32 cellular contexts compared by ENCODE assay signal in genomic region chr17:29546085-29546484, GRCh38. TPM values are rescaled to one million over a fixed set of nuclear protein-coding genes. Genes with fewer than 3 reads are reported as not detected.
DNase-seq lines count a peak whose midpoint lies in the region; ATAC-seq, FAIRE-seq and TF ChIP-seq lines count a peak whose summit lies in the region.
"Had no signal": no experiment of that assay in that cellular context is flagged by ENCODE, and none has a peak within 500 bp of the region (broad histone marks: within the 10 kb centered on the region; RNA-seq: fewer than 3 reads in every experiment).

No MANE protein-coding gene starts in this region.

- no peak overlapping the region for H2BK15ac ChIP-seq in IMR-90 (ENCODE audit: low read depth, low read length)
- H2BK15ac ChIP-seq in mesenchymal stem cell (ENCODE audit: low read depth, poor library complexity, severe bottlenecking) = no peak overlapping the region

- H3K9ac ChIP-seq in IMR-90 (ENCODE audit: low read depth, low read length) (no peak overlapping the region), K562 (ENCODE audit: insufficient read depth in 1 of 2, low read depth in 2 of 2, low read length in 2 of 2) (no peak overlapping the region), mesenchymal stem cell (ENCODE audit: low read length) (no peak overlapping the region)

- CTCF ChIA-PET in IMR-90 (lab: Yijun Ruan, JAX) (no interaction called here), K562 (lab: Yijun Ruan, JAX; ENCODE audit: low intra/inter-chr PET ratio) (no interaction called here)

- H3K18ac ChIP-seq in IMR-90 (ENCODE audit: low read depth, low read length) (no peak overlapping the region), mesenchymal stem cell (ENCODE audit: low read depth in 1 of 2, low read length in 2 of 2) (no peak overlapping the region)

- H3K4ac ChIP-seq in IMR-90 (ENCODE audit: low read depth, low read length) = no peak overlapping the region
- no peak overlapping the region for H3K4ac ChIP-seq in mesenchymal stem cell (ENCODE audit: low read depth in 1 of 2, low read length in 2 of 2)

- POLR2A ChIA-PET in IMR-90 (lab: Charles Lee; ENCODE audit: unreplicated experiment) = interaction anchor here (0.5 kb wide), 1 partner anchor 12 kb away, joined by 3 read pairs; no protein-coding TSS in a partner anchor
- POLR2A ChIA-PET in K562 (lab: Yijun Ruan, JAX) = interaction anchor here (0.7 to 1.7 kb wide), 4 partner anchors 9 to 389 kb away, joined by 3 to 8 read pairs (median 4); no protein-coding TSS in a partner anchor

- no peak overlapping the region for H2AFZ ChIP-seq in IMR-90 (replicated peaks; ENCODE audit: low read length, poor library complexity)
- no peak overlapping the region for H2AFZ ChIP-seq in K562 (ENCODE audit: low read depth, low read length)
- H2AFZ ChIP-seq in mesenchymal stem cell (ENCODE audit: low read depth, low read length) = no peak overlapping the region

- H3K79me1 ChIP-seq in IMR-90 (ENCODE audit: low read depth in 1 of 2, low read length in 2 of 2) = peaks cover 3 to 8% of the 10 kb centered on the region in 2 experiments; a peak in 2 of 4 replicates
- H3K79me1 ChIP-seq in mesenchymal stem cell (replicated peaks; ENCODE audit: low read length, poor library complexity, severe bottlenecking) = peaks cover 10% of the 10 kb centered on the region

- no TSS peak for BruUV-seq in IMR-90 (replicated peaks; lab: Mats Ljungman, UMichigan)
- no TSS peak for BruUV-seq in K562 (replicated peaks; lab: Mats Ljungman, UMichigan)

- in situ Hi-C loops in IMR-90 (cut with MboI; ENCODE audit: low sequenced_read_pairs) (no loop called here), K562 (cut with MboI) (no loop called here)

- no peak overlapping the region for H3K4me2 ChIP-seq in IMR-90 (ENCODE audit: low read depth, low read length)
- H3K4me2 ChIP-seq in K562 (ENCODE audit: insufficient read depth, low read length) = no peak overlapping the region
- H3K4me2 ChIP-seq in mesenchymal stem cell (ENCODE audit: low read length, poor library complexity, severe bottlenecking) = no peak overlapping the region

- no peak overlapping the region for H4K8ac ChIP-seq in IMR-90 (ENCODE audit: low read depth in 2 of 2, low read length in 2 of 2)
- no peak overlapping the region for H4K8ac ChIP-seq in mesenchymal stem cell (ENCODE audit: low read length)

- 0 out of 2 replicates have a peak, but pooled peaks cover 3% of the 10 kb centered on the region for H4K20me1 ChIP-seq in IMR-90 (ENCODE audit: insufficient read depth, low read length)
- no peaks in the 10 kb centered on the region for H4K20me1 ChIP-seq in K562 (replicated peaks; ENCODE audit: control insufficient read depth, insufficient read depth, low read length)

- TF ChIP-seq RAD21 in IMR-90 (IDR thresholded peaks at IDR 0.05; ENCODE audit: low read length) (no peak), K562 (CRISPR knock-in tag; conservative IDR thresholded peaks at IDR 0.05 in 1 of 2, IDR thresholded peaks at IDR 0.05 in 1 of 2) (no peak)

- no peaks in the 10 kb centered on the region for H3K27me3 ChIP-seq in IMR-90 (ENCODE audit: control insufficient read depth, insufficient read depth, low read length)
- no peaks in the 10 kb centered on the region for H3K27me3 ChIP-seq in K562 (ENCODE audit: control insufficient read depth in 2 of 2, insufficient read depth in 2 of 2, low read length in 2 of 2)
- no peaks in the 10 kb centered on the region for H3K27me3 ChIP-seq in mesenchymal stem cell (ENCODE audit: control insufficient read depth in 1 of 2, insufficient read depth in 1 of 2, low read length in 2 of 2)
- H3K27me3 ChIP-seq: SJCRH30, transverse colon had no signal

- H3K9me1 ChIP-seq in IMR-90 (ENCODE audit: insufficient read depth, low read length) (no peaks in the 10 kb centered on the region), K562 (ENCODE audit: control insufficient read depth, insufficient read depth, low read length) (no peaks in the 10 kb centered on the region)

- no peak for DNase-seq in IMR-90
- peak in 2 of 4 experiments; percentile 18 to 25 for DNase-seq in K562 (ENCODE audit: extremely low read depth in 1 of 4, low spot score in 3 of 4)
- peak; percentile 11 for DNase-seq in fibroblast of the aortic adventitia (ENCODE audit: low read depth)
- DNase-seq in mesenchymal stem cell = peak; percentile 70
- no peak for DNase-seq in retina
- DNase-seq in NCI-H1417 (lab: John Stamatoyannopoulos, UW) = no peak
- DNase-seq in DMS 273 treated with DMSO at 0.1 percent for 48 hours (lab: John Stamatoyannopoulos, UW) = no peak
- DNase-seq: activated CD4-positive, alpha-beta T cell treated with anti-CD3 and anti-CD28 coated beads for 48 hours; activated CD8-positive, alpha-beta memory T cell treated with anti-CD3 and anti-CD28 coated beads for 24 hours; activated naive CD8-positive, alpha-beta T cell treated with anti-CD3 and anti-CD28 coated beads, Interleukin-2, amount 10 ng/mL, durations not matched to agents 7 days and 5 days; activated T-cell treated with anti-CD3 and anti-CD28 coated beads for 4 hours; central memory CD4-positive, alpha-beta T cell; dermis blood vessel endothelial cell; DMS153; left ventricle myocardium superior; midbrain; naive B cell; NCI-H1436 treated with DMSO at 0.1 percent for 48 hours; NCI-H446 treated with DMSO at 0.1 percent for 48 hours; psoas muscle; RPMI8226; SJCRH30; stimulated activated CD4-positive, alpha-beta T cell treated with anti-CD3 and anti-CD28 coated beads, Interleukin-15, amount 100 ng/mL, for 24 hours; stimulated activated CD4-positive, alpha-beta T cell treated with anti-CD3 and anti-CD28 coated beads, Interleukin-4, amount 100 ng/mL, for 4 hours; SW 1271; T-helper 9 cell; transverse colon; WERI-Rb-1 had no signal

- TF ChIP-seq POLR2A in IMR-90 (IDR thresholded peaks at IDR 0.05; ENCODE audit: low read depth, low read length) (no peak), K562 (conservative IDR thresholded peaks at IDR 0.05) (no peak)

- H2BK5ac ChIP-seq in IMR-90 (ENCODE audit: low read depth, low read length, poor library complexity, severe bottlenecking) (no peak overlapping the region), mesenchymal stem cell (ENCODE audit: low read depth, low read length, poor library complexity, severe bottlenecking) (no peak overlapping the region)

- peaks cover 2% of the 10 kb centered on the region; the same call in 1 of the 2 replicates for H3K4me1 ChIP-seq in IMR-90 (ENCODE audit: control insufficient read depth, insufficient read depth, low read length)
- no peaks in the 10 kb centered on the region for H3K4me1 ChIP-seq in K562 (replicated peaks in 1 of 2; ENCODE audit: control insufficient read depth in 2 of 2, insufficient read depth in 2 of 2, low read length in 2 of 2)
- no peaks in the 10 kb centered on the region for H3K4me1 ChIP-seq in mesenchymal stem cell (ENCODE audit: control insufficient read depth, insufficient read depth, low read depth, low read length)
- H3K4me1 ChIP-seq: psoas muscle had no signal

- no peak for TF ChIP-seq EP300 in K562 (IDR thresholded peaks at IDR 0.05; ENCODE audit: low read length)

- intact Hi-C loops in IMR-90 (cut with micrococcal nuclease) = no loop called here
- intact Hi-C loops in K562 (cut with micrococcal nuclease) = no loop called here

- H3K14ac ChIP-seq in IMR-90 (replicated peaks; ENCODE audit: low read depth, low read length) (no peak overlapping the region), mesenchymal stem cell (ENCODE audit: low read length in 2 of 2) (no peak overlapping the region)

- H2AK5ac ChIP-seq in IMR-90 (ENCODE audit: low read depth, low read length) (no peak overlapping the region), mesenchymal stem cell (ENCODE audit: low read length, severe bottlenecking) (no peak overlapping the region)

- H4K5ac ChIP-seq in IMR-90 (ENCODE audit: low read depth, low read length) = no peak overlapping the region

- H3K27ac ChIP-seq in IMR-90 (ENCODE audit: insufficient read depth, low read length) = no peak overlapping the region
- no peak overlapping the region for H3K27ac ChIP-seq in K562 (ENCODE audit: extremely low read depth, low read depth, low read length)
- no peak overlapping the region for H3K27ac ChIP-seq in mesenchymal stem cell (ENCODE audit: low read length, poor library complexity, severe bottlenecking)
- H3K27ac ChIP-seq: psoas muscle, SJCRH30, transverse colon, WERI-Rb-1 had no signal

- WGBS in IMR-90 (ENCODE audit: extremely low coverage in 2 of 2, insufficient read length in 1 of 2), 2 experiments = no CpG with 5 or more reads among the region's 1 CpG
- WGBS in K562 (ENCODE audit: insufficient coverage, low coverage, missing lambda C conversion rate) = 89% methylated on average over 1 of the region's 1 CpG
- no CpG with 5 or more reads among the region's 1 CpG for WGBS in mesenchymal stem cell

- H3K9me3 ChIP-seq in IMR-90 (ENCODE audit: control insufficient read depth, insufficient read depth, low read length) = no peaks in the 10 kb centered on the region
- no peaks in the 10 kb centered on the region for H3K9me3 ChIP-seq in K562 (replicated peaks; ENCODE audit: control insufficient read depth, insufficient read depth, low read depth, low read length)
- no peaks in the 10 kb centered on the region for H3K9me3 ChIP-seq in mesenchymal stem cell (ENCODE audit: control insufficient read depth, low read length)
- H3K9me3 ChIP-seq: psoas muscle, SJCRH30, transverse colon had no signal

- no peak overlapping the region for H3K56ac ChIP-seq in IMR-90 (ENCODE audit: extremely low read depth, insufficient read depth, low read length)

- H2BK12ac ChIP-seq in mesenchymal stem cell (ENCODE audit: low read length in 2 of 2) = no peak overlapping the region

- FAIRE-seq in K562 (lab: Jason Lieb, UNC) = peak; percentile 6
- FAIRE-seq: astrocyte, islet of Langerhans had no signal

- no peak overlapping the region for H3K23ac ChIP-seq in IMR-90 (ENCODE audit: low read depth, low read length)
- H3K23ac ChIP-seq in mesenchymal stem cell (ENCODE audit: low read length in 2 of 2) = no peak overlapping the region

- H2BK20ac ChIP-seq in IMR-90 (ENCODE audit: low read depth, low read length) = no peak overlapping the region

- H2AK9ac ChIP-seq in IMR-90 (replicated peaks; ENCODE audit: low read depth, low read length, poor library complexity) = no peak overlapping the region

- dilution Hi-C loops in IMR-90 (cut with HindIII; ENCODE audit: low sequenced_read_pairs, unreplicated experiment) = no loop called here

- H3K4me3 ChIP-seq in IMR-90 (ENCODE audit: insufficient read depth, low read depth, low read length) (no peak overlapping the region), K562 (no peak overlapping the region), fibroblast of the aortic adventitia (ENCODE audit: low read depth, low read length) (no peak overlapping the region), mesenchymal stem cell (ENCODE audit: insufficient read depth in 1 of 2, low read depth in 1 of 2, low read length in 2 of 2) (no peak overlapping the region)
- H3K4me3 ChIP-seq: psoas muscle, SJCRH30, transverse colon had no signal

- H3K79me2 ChIP-seq in K562 (ENCODE audit: control insufficient read depth, insufficient read depth, low read length) = no peaks in the 10 kb centered on the region

- ATAC-seq in IMR-90 (ENCODE audit: low read depth) (no peak), K562 (peak; percentile 62), GM18502 (IDR thresholded peaks at IDR 0.05; ENCODE audit: poor library complexity, unreplicated experiment) (no peak)
- ATAC-seq: HCT116, left ventricle myocardium superior, psoas muscle had no signal

- H4K91ac ChIP-seq in IMR-90 (ENCODE audit: insufficient read depth, low read depth, low read length) (no peak overlapping the region), mesenchymal stem cell (ENCODE audit: low read length) (no peak overlapping the region)

- peaks cover 21% of the 10 kb centered on the region for H3K36me3 ChIP-seq in IMR-90 (ENCODE audit: control insufficient read depth, insufficient read depth, low read length)
- peaks cover 25% of the 10 kb centered on the region for H3K36me3 ChIP-seq in K562 (ENCODE audit: control insufficient read depth, insufficient read depth, low read length)
- H3K36me3 ChIP-seq in mesenchymal stem cell (ENCODE audit: control insufficient read depth in 1 of 2, insufficient read depth in 2 of 2, low read depth in 1 of 2, low read length in 2 of 2) = peaks cover 18 to 61% of the 10 kb centered on the region in 2 experiments

- no peak for TF ChIP-seq CTCF in IMR-90 (conservative IDR thresholded peaks at IDR 0.05; ENCODE audit: low read depth, low read length)
- no peak for TF ChIP-seq CTCF in K562 (IDR thresholded peaks at IDR 0.05 in 2 of 3, conservative IDR thresholded peaks at IDR 0.05 in 1 of 3; ENCODE audit: insufficient read depth in 2 of 3, low read depth in 1 of 3, low read length in 3 of 3)
- no peak for TF ChIP-seq CTCF in fibroblast of the aortic adventitia (IDR thresholded peaks at IDR 0.05; ENCODE audit: insufficient read depth, low read length)

- no peak overlapping the region for H2BK120ac ChIP-seq in IMR-90 (ENCODE audit: low read depth, low read length)
- no peak overlapping the region for H2BK120ac ChIP-seq in mesenchymal stem cell (ENCODE audit: low read depth, low read length)

RNA-seq across cellular contexts. Expression of gene ABHD15, which starts 20.8 kb away (rescaled TPM):
- 3.1 and 3.2 TPM in 2 replicates for total RNA-seq in IMR-90 (2012; rRNA removed)
- 4.5 and 4.6 TPM in 2 replicates for polyA plus RNA-seq in IMR-90 (2012; rRNA removed)
- polyA plus RNA-seq in IMR-90 (2012; cell fraction: cytosol; rRNA removed) = 3.3 and 4.4 TPM in 2 replicates
- 3.2 and 4.0 TPM in 2 replicates for polyA plus RNA-seq in IMR-90 (2012; cell fraction: nucleus; rRNA removed; ENCODE audit: low replicate concordance)
- 4.0 and 8.2 TPM in 2 replicates for total RNA-seq in K562 (2011; cell fraction: chromatin; rRNA removed; ENCODE audit: low replicate concordance)
- total RNA-seq in K562 (2011; cell fraction: nucleolus; rRNA removed) = 6.7 and 7.8 TPM in 2 replicates
- 4.4 and 5.1 TPM in 2 replicates for total RNA-seq in K562 (2011; cell fraction: nucleoplasm; rRNA removed)
- 2.4 and 3.1 TPM in 2 replicates for total RNA-seq in K562 (2014; rRNA removed)
- 2.0 and 2.2 TPM in 2 replicates for total RNA-seq in K562 (2014; rRNA removed; fragmentation: Illumina TruSeq; extraction: Trizol)
- 3.8 and 4.2 TPM in 2 replicates for total RNA-seq in K562 (2015; rRNA removed; fragmentation: Illumina TruSeq; extraction: Trizol)
- total RNA-seq in K562 (2021) = 4.0 and 4.2 TPM in 2 replicates
- 0.85 and 1.8 TPM in 2 replicates for polyA plus RNA-seq in K562 (2011; rRNA removed)
- polyA plus RNA-seq in K562 (2011; cell fraction: cytosol; rRNA removed) = 0.83 and 3.0 TPM in 2 replicates
- 1.4 and 2.9 TPM in 2 replicates for polyA plus RNA-seq in K562 (2011; cell fraction: nucleus; rRNA removed)
- 3.2 and 5.4 TPM in 2 replicates for polyA plus RNA-seq in K562 (2012)
- 2.4 and 2.5 TPM in 2 replicates for polyA plus RNA-seq in K562 (2014; fragmentation: Illumina TruSeq; extraction: Trizol)
- polyA plus RNA-seq in K562 (2014; fragmentation: Nextera tagmentation; extraction: Ambion mirVana) = under 1 TPM; 0.85 to 0.97 TPM
- polyA plus RNA-seq in K562 (2014; rRNA removed) = 2.1 and 2.9 TPM in 2 replicates
- polyA minus RNA-seq in K562 (2011; rRNA and poly(A)+ RNA removed) = 1.6 and 3.6 TPM in 2 replicates
- polyA minus RNA-seq in K562 (2011; cell fraction: cytosol; rRNA and poly(A)+ RNA removed) = 1.5 and 2.9 TPM in 2 replicates
- polyA minus RNA-seq in K562 (2011; cell fraction: nucleus; rRNA and poly(A)+ RNA removed) = 1.7 and 2.8 TPM in 2 replicates
- 5.5 and 15.3 TPM in 2 replicates for total RNA-seq in fibroblast of the aortic adventitia (ENCODE audit: low replicate concordance)
- polyA plus RNA-seq in mesenchymal stem cell (2013, experiment 1 of 2) = 5.5 TPM
- polyA plus RNA-seq in mesenchymal stem cell (2013, experiment 2 of 2) = 5.2 TPM

RNA-seq across cellular contexts. Expression of gene TP53I13, which starts 22.4 kb away (rescaled TPM):
- total RNA-seq in IMR-90 (2012; rRNA removed) = 18.3 and 22.0 TPM in 2 replicates
- polyA plus RNA-seq in IMR-90 (2012; rRNA removed) = 48.3 and 53.1 TPM in 2 replicates
- polyA plus RNA-seq in IMR-90 (2012; cell fraction: cytosol; rRNA removed) = 41.4 and 69.6 TPM in 2 replicates
- polyA plus RNA-seq in IMR-90 (2012; cell fraction: nucleus; rRNA removed; ENCODE audit: low replicate concordance) = 126 and 323 TPM in 2 replicates
- total RNA-seq in K562 (2011; cell fraction: chromatin; rRNA removed; ENCODE audit: low replicate concordance) = 13.5 and 50.0 TPM in 2 replicates
- 63.0 and 73.5 TPM in 2 replicates for total RNA-seq in K562 (2011; cell fraction: nucleolus; rRNA removed)
- total RNA-seq in K562 (2011; cell fraction: nucleoplasm; rRNA removed) = 36.1 and 46.0 TPM in 2 replicates
- total RNA-seq in K562 (2014; rRNA removed) = 25.2 and 27.6 TPM in 2 replicates
- total RNA-seq in K562 (2014; rRNA removed; fragmentation: Illumina TruSeq; extraction: Trizol) = 1.8 and 3.3 TPM in 2 replicates
- 13.0 and 13.9 TPM in 2 replicates for total RNA-seq in K562 (2015; rRNA removed; fragmentation: Illumina TruSeq; extraction: Trizol)
- total RNA-seq in K562 (2021) = 24.5 and 28.3 TPM in 2 replicates
- 9.1 and 10.3 TPM in 2 replicates for polyA plus RNA-seq in K562 (2011; rRNA removed)
- polyA plus RNA-seq in K562 (2011; cell fraction: cytosol; rRNA removed) = 9.9 and 48.3 TPM in 2 replicates
- polyA plus RNA-seq in K562 (2011; cell fraction: nucleus; rRNA removed) = 48.7 and 101 TPM in 2 replicates
- 16.9 and 38.4 TPM in 2 replicates for polyA plus RNA-seq in K562 (2012)
- polyA plus RNA-seq in K562 (2014; fragmentation: Illumina TruSeq; extraction: Trizol) = 4.7 and 13.5 TPM in 2 replicates
- polyA plus RNA-seq in K562 (2014; fragmentation: Nextera tagmentation; extraction: Ambion mirVana) = under 1 TPM; 0.08 to 0.13 TPM
- polyA plus RNA-seq in K562 (2014; rRNA removed) = 23.8 and 27.2 TPM in 2 replicates
- 1.5 and 4.3 TPM in 2 replicates for polyA minus RNA-seq in K562 (2011; rRNA and poly(A)+ RNA removed)
- 16.0 and 22.0 TPM in 2 replicates for polyA minus RNA-seq in K562 (2011; cell fraction: cytosol; rRNA and poly(A)+ RNA removed)
- polyA minus RNA-seq in K562 (2011; cell fraction: nucleus; rRNA and poly(A)+ RNA removed) = 17.6 and 17.8 TPM in 2 replicates
- 24.9 and 41.8 TPM in 2 replicates for total RNA-seq in fibroblast of the aortic adventitia (ENCODE audit: low replicate concordance)
- 23.6 TPM for polyA plus RNA-seq in mesenchymal stem cell (2013, experiment 1 of 2)
- 23.8 TPM for polyA plus RNA-seq in mesenchymal stem cell (2013, experiment 2 of 2)

RNA-seq across cellular contexts. Expression of gene GIT1, which starts 43.4 kb away (rescaled TPM):
- 13.3 and 14.2 TPM in 2 replicates for total RNA-seq in IMR-90 (2012; rRNA removed)
- 34.2 and 37.1 TPM in 2 replicates for polyA plus RNA-seq in IMR-90 (2012; rRNA removed)
- polyA plus RNA-seq in IMR-90 (2012; cell fraction: cytosol; rRNA removed) = 25.3 and 30.3 TPM in 2 replicates
- polyA plus RNA-seq in IMR-90 (2012; cell fraction: nucleus; rRNA removed; ENCODE audit: low replicate concordance) = 57.7 and 127 TPM in 2 replicates
- 26.1 and 92.6 TPM in 2 replicates for total RNA-seq in K562 (2011; cell fraction: chromatin; rRNA removed; ENCODE audit: low replicate concordance)
- total RNA-seq in K562 (2011; cell fraction: nucleolus; rRNA removed) = 53.0 and 61.9 TPM in 2 replicates
- 24.8 and 33.5 TPM in 2 replicates for total RNA-seq in K562 (2011; cell fraction: nucleoplasm; rRNA removed)
- 22.6 and 27.5 TPM in 2 replicates for total RNA-seq in K562 (2014; rRNA removed)
- total RNA-seq in K562 (2014; rRNA removed; fragmentation: Illumina TruSeq; extraction: Trizol) = 7.2 and 11.4 TPM in 2 replicates
- 17.1 and 17.3 TPM in 2 replicates for total RNA-seq in K562 (2015; rRNA removed; fragmentation: Illumina TruSeq; extraction: Trizol)
- total RNA-seq in K562 (2021) = 31.3 and 35.3 TPM in 2 replicates
- polyA plus RNA-seq in K562 (2011; rRNA removed) = 15.9 and 16.5 TPM in 2 replicates
- polyA plus RNA-seq in K562 (2011; cell fraction: cytosol; rRNA removed) = 12.4 and 42.3 TPM in 2 replicates
- polyA plus RNA-seq in K562 (2011; cell fraction: nucleus; rRNA removed) = 30.8 and 82.9 TPM in 2 replicates
- 22.2 and 29.8 TPM in 2 replicates for polyA plus RNA-seq in K562 (2012)
- 29.9 and 31.2 TPM in 2 replicates for polyA plus RNA-seq in K562 (2014; fragmentation: Illumina TruSeq; extraction: Trizol)
- under 1 TPM; 0.35 to 0.38 TPM for polyA plus RNA-seq in K562 (2014; fragmentation: Nextera tagmentation; extraction: Ambion mirVana)
- polyA plus RNA-seq in K562 (2014; rRNA removed) = 21.4 and 21.6 TPM in 2 replicates
- polyA minus RNA-seq in K562 (2011; rRNA and poly(A)+ RNA removed) = 7.8 and 14.8 TPM in 2 replicates
- 22.0 and 24.6 TPM in 2 replicates for polyA minus RNA-seq in K562 (2011; cell fraction: cytosol; rRNA and poly(A)+ RNA removed)
- 21.4 and 31.9 TPM in 2 replicates for polyA minus RNA-seq in K562 (2011; cell fraction: nucleus; rRNA and poly(A)+ RNA removed)
- 22.0 and 38.6 TPM in 2 replicates for total RNA-seq in fibroblast of the aortic adventitia (ENCODE audit: low replicate concordance)
- 29.2 TPM for polyA plus RNA-seq in mesenchymal stem cell (2013, experiment 1 of 2)
- 28.5 TPM for polyA plus RNA-seq in mesenchymal stem cell (2013, experiment 2 of 2)

RNA-seq across cellular contexts. Expression of gene ANKRD13B, which starts 46.8 kb away (rescaled TPM):
- total RNA-seq in IMR-90 (2012; rRNA removed) (0.90 and 1.1 TPM in 2 replicates), K562 (2014; rRNA removed) (15.8 and 17.1 TPM in 2 replicates), K562 (2014; rRNA removed; fragmentation: Illumina TruSeq; extraction: Trizol) (2.5 and 3.5 TPM in 2 replicates), K562 (2015; rRNA removed; fragmentation: Illumina TruSeq; extraction: Trizol) (4.3 and 5.0 TPM in 2 replicates), K562 (2021) (22.3 and 28.1 TPM in 2 replicates), fibroblast of the aortic adventitia (ENCODE audit: low replicate concordance) (7.4 and 14.0 TPM in 2 replicates)
- polyA plus RNA-seq in IMR-90 (2012; rRNA removed) (4.0 and 5.2 TPM in 2 replicates), K562 (2011; rRNA removed) (4.6 and 6.5 TPM in 2 replicates), K562 (2014; fragmentation: Illumina TruSeq; extraction: Trizol) (10.3 and 11.7 TPM in 2 replicates), K562 (2014; fragmentation: Nextera tagmentation; extraction: Ambion mirVana) (under 1 TPM; 0.15 to 0.59 TPM), K562 (2014; rRNA removed) (14.2 and 15.6 TPM in 2 replicates)
- polyA plus RNA-seq in IMR-90 (2012; cell fraction: cytosol; rRNA removed) = 1.9 and 4.4 TPM in 2 replicates
- 27.5 and 68.3 TPM in 2 replicates for polyA plus RNA-seq in IMR-90 (2012; cell fraction: nucleus; rRNA removed; ENCODE audit: low replicate concordance)
- 17.2 and 53.9 TPM in 2 replicates for total RNA-seq in K562 (2011; cell fraction: chromatin; rRNA removed; ENCODE audit: low replicate concordance)
- 37.9 and 41.4 TPM in 2 replicates for total RNA-seq in K562 (2011; cell fraction: nucleolus; rRNA removed)
- total RNA-seq in K562 (2011; cell fraction: nucleoplasm; rRNA removed) = 20.8 and 22.1 TPM in 2 replicates
- 3.9 and 14.6 TPM in 2 replicates for polyA plus RNA-seq in K562 (2011; cell fraction: cytosol; rRNA removed)
- polyA plus RNA-seq in K562 (2011; cell fraction: nucleus; rRNA removed) = 28.4 and 73.6 TPM in 2 replicates
- 9.4 and 11.3 TPM in 2 replicates for polyA plus RNA-seq in K562 (2012)
- 2.5 and 3.7 TPM in 2 replicates for polyA minus RNA-seq in K562 (2011; rRNA and poly(A)+ RNA removed)
- 8.7 and 9.4 TPM in 2 replicates for polyA minus RNA-seq in K562 (2011; cell fraction: cytosol; rRNA and poly(A)+ RNA removed)
- polyA minus RNA-seq in K562 (2011; cell fraction: nucleus; rRNA and poly(A)+ RNA removed) = 11.3 and 11.8 TPM in 2 replicates
- polyA plus RNA-seq in mesenchymal stem cell (2013, experiment 1 of 2) = 3.6 TPM
- 2.7 TPM for polyA plus RNA-seq in mesenchymal stem cell (2013, experiment 2 of 2)

Comparison
In these comparisons a context has a peak if more than half of its experiments do, and no peak if none do; other contexts are left out.
1. DNase-seq: peak in fibroblast of the aortic adventitia (single experiment) and mesenchymal stem cell (single experiment); none in IMR-90 (single experiment), retina (single experiment), NCI-H1417 (0 of 3) and DMS 273 treated with DMSO at 0.1 percent for 48 hours (single experiment).